8 cellular contexts compared by ENCODE assay signal in the genomic region with DNA sequence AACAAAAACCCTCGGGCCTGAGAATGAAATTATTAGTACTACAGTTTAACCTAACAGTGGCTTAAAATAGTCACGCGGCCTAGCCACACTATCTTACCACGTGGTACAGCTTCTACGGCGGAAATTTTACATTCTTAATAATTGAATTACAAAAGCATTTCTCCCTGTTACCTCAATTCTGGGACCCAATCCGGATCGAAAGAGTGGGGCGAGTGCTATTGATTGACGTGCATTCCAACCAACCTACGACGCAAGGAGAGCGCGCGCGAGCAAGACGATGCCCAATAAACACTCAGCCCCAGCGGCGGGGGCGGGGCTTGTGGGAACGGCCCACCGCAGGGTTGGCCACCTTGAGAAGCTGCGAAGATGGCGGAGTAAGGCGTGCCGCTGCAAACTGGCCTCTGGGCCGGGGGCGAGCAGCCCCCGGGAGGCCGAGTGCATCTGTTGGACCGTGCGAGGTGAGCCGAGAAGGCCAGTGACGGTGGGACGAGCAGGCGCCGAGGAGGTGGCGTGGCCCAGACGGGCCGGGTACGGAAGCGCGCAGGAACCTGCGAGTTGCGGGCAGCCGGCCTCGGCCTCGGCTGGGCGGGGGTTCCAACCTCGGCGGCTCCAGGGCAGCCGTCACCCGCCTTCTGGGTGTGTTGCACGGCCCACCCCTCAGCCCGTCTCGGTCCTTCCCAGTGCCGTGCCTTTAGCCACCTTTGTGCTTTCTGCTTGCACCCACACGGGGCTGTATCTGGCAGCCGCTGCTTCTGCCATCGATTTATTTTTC. TPM values are rescaled to one million over a fixed set of nuclear protein-coding genes. Genes with fewer than 3 reads are reported as not detected.
DNase-seq lines count a peak whose midpoint lies in the region; ATAC-seq and TF ChIP-seq lines count a peak whose summit lies in the region.

No MANE protein-coding gene starts in this region.

- H3K4me1 ChIP-seq in BLaER1 treated with 17β-estradiol and CSF1 and Interleukin-3, amounts not matched to agents 10 nM and 100 nM, result peaks cover 44 to 65% (median 59%) of the 10 kb centered on the region in 10 experiments

- H3K9me3 ChIP-seq in BLaER1 treated with 17β-estradiol and CSF1 and Interleukin-3, amounts not matched to agents 10 nM and 100 nM (replicated peaks in 1 of 11), result no peaks in the 10 kb centered on the region

- no peaks in the 10 kb centered on the region for H3K9me3 Mint-ChIP-seq in activated CD4-positive, alpha-beta T cell treated with anti-CD3 and anti-CD28 coated beads, Interleukin-2, amount 10 ng/mL, durations not matched to agents 24 days and 14 days

- DNase-seq in NCI-H526 (lab: John Stamatoyannopoulos, UW) (peak; percentile 97 to 99), coronary artery (ENCODE audit: low spot score) (peak; percentile 98), left colon (peak; percentile 98)
- peak; percentile 99 for DNase-seq in activated CD4-positive, alpha-beta T cell treated with anti-CD3 and anti-CD28 coated beads, Interleukin-2, amount 10 ng/mL, durations not matched to agents 24 days and 14 days
- DNase-seq in stimulated activated CD4-positive, alpha-beta T cell treated with anti-CD3 and anti-CD28 coated beads, Interleukin-1b, Interleukin-23, amount 100 ng/mL, for 4 hours (ENCODE audit: low read depth in 2 of 2), result peak; percentile 95 to 97

- peak overlapping the region; percentile 87 to 97 (median 92) for H3K4me3 ChIP-seq in BLaER1 treated with 17β-estradiol and CSF1 and Interleukin-3, amounts not matched to agents 10 nM and 100 nM
- H3K4me3 ChIP-seq in coronary artery, result peak overlapping the region; percentile 100

- H3K27ac ChIP-seq in BLaER1 treated with 17β-estradiol and CSF1 and Interleukin-3, amounts not matched to agents 10 nM and 100 nM, result peak overlapping the region; percentile 79 to 96 (median 93)
- peak overlapping the region; percentile 92 to 96 for H3K27ac ChIP-seq in coronary artery

- ATAC-seq in GM19328 (IDR thresholded peaks at IDR 0.05; ENCODE audit: unreplicated experiment), result peak; percentile 94
- ATAC-seq in HG03469 (IDR thresholded peaks at IDR 0.05; ENCODE audit: unreplicated experiment), result peak; percentile 91
- ATAC-seq in left colon, result peak; percentile 95

- peak overlapping the region; percentile 99 for H3K4me3 Mint-ChIP-seq in activated CD4-positive, alpha-beta T cell treated with anti-CD3 and anti-CD28 coated beads, Interleukin-2, amount 10 ng/mL, durations not matched to agents 24 days and 14 days

- H4K20me1 ChIP-seq in BLaER1 treated with 17β-estradiol and CSF1 and Interleukin-3, amounts not matched to agents 10 nM and 100 nM, result peaks cover 5 to 30% (median 16%) of the 10 kb centered on the region in 11 experiments; a peak in 15 of 22 replicates

- no peaks in the 10 kb centered on the region for H3K27me3 Mint-ChIP-seq in activated CD4-positive, alpha-beta T cell treated with anti-CD3 and anti-CD28 coated beads, Interleukin-2, amount 10 ng/mL, durations not matched to agents 24 days and 14 days

- peaks cover 45 to 62% (median 54%) of the 10 kb centered on the region in 11 experiments for H3K36me3 ChIP-seq in BLaER1 treated with 17β-estradiol and CSF1 and Interleukin-3, amounts not matched to agents 10 nM and 100 nM

- peaks cover 59% of the 10 kb centered on the region for H3K36me3 Mint-ChIP-seq in activated CD4-positive, alpha-beta T cell treated with anti-CD3 and anti-CD28 coated beads, Interleukin-2, amount 10 ng/mL, durations not matched to agents 24 days and 14 days (ENCODE audit: low read depth)

- H3K4me2 ChIP-seq in BLaER1 treated with 17β-estradiol and CSF1 and Interleukin-3, amounts not matched to agents 10 nM and 100 nM, result peak overlapping the region; percentile 83 to 98 (median 89)

- peak overlapping the region; percentile 98 for H3K27ac Mint-ChIP-seq in activated CD4-positive, alpha-beta T cell treated with anti-CD3 and anti-CD28 coated beads, Interleukin-2, amount 10 ng/mL, durations not matched to agents 24 days and 14 days

- TF ChIP-seq CTCF in coronary artery (IDR thresholded peaks at IDR 0.05), result no peak

- no peaks in the 10 kb centered on the region for H3K27me3 ChIP-seq in BLaER1 treated with 17β-estradiol and CSF1 and Interleukin-3, amounts not matched to agents 10 nM and 100 nM

- intact Hi-C loops in activated CD4-positive, alpha-beta T cell treated with anti-CD3 and anti-CD28 coated beads, Interleukin-2, amount 10 ng/mL, durations not matched to agents 24 days and 14 days (cut with micrococcal nuclease), result loop anchor here (1.0 kb wide), 3 partner anchors 48 to 168 kb away; a partner anchor contains a TSS
- intact Hi-C loops in left colon (cut with DNase I, micrococcal nuclease), result no loop called here

- H3K4me1 Mint-ChIP-seq in activated CD4-positive, alpha-beta T cell treated with anti-CD3 and anti-CD28 coated beads, Interleukin-2, amount 10 ng/mL, durations not matched to agents 24 days and 14 days, result peaks cover 45% of the 10 kb centered on the region

- peak overlapping the region; percentile 91 to 97 (median 94) for H3K9ac ChIP-seq in BLaER1 treated with 17β-estradiol and CSF1 and Interleukin-3, amounts not matched to agents 10 nM and 100 nM

RNA-seq across cellular contexts. Expression of a gene that starts 48.6 kb away (rescaled TPM):
- total RNA-seq in activated CD4-positive, alpha-beta T cell treated with anti-CD3 and anti-CD28 coated beads, Interleukin-2, amount 10 ng/mL, durations not matched to agents 24 days and 14 days, result 15.8 and 21.0 TPM in 2 replicates
- 1 to 10 TPM; 1.5 to 4.5 TPM for total RNA-seq in left colon

RNA-seq across cellular contexts. Expression of a gene that starts 48.8 kb away (rescaled TPM):
- total RNA-seq in activated CD4-positive, alpha-beta T cell treated with anti-CD3 and anti-CD28 coated beads, Interleukin-2, amount 10 ng/mL, durations not matched to agents 24 days and 14 days, result 115 and 116 TPM in 2 replicates
- 10 to 100 TPM in 1 of 2 donors, 1 to 10 TPM in 1; 8.9 to 20.8 TPM for total RNA-seq in left colon

RNA-seq across cellular contexts. Expression of a gene that starts 52.8 kb away (rescaled TPM):
- 47.4 and 47.8 TPM in 2 replicates for total RNA-seq in activated CD4-positive, alpha-beta T cell treated with anti-CD3 and anti-CD28 coated beads, Interleukin-2, amount 10 ng/mL, durations not matched to agents 24 days and 14 days
- 100 to 1,000 TPM; 407 to 410 TPM for total RNA-seq in left colon

RNA-seq across cellular contexts. Expression of a gene that starts 53.3 kb away (rescaled TPM):
- not detected in 2 replicates for total RNA-seq in activated CD4-positive, alpha-beta T cell treated with anti-CD3 and anti-CD28 coated beads, Interleukin-2, amount 10 ng/mL, durations not matched to agents 24 days and 14 days
- not detected for total RNA-seq in left colon

Comparison
In these comparisons a context has a peak if more than half of its experiments do, and no peak if none do; other contexts are left out.
1. Peak in every context shown above with its lines: DNase-seq, ATAC-seq, H3K4me3 ChIP-seq and H3K27ac ChIP-seq.